ENCODE assay signal across 1 cellular context in genomic region chr2:84904151-84904550, GRCh38.
TF ChIP-seq lines count a peak whose summit lies in the region.

No MANE protein-coding gene starts in this region.

TF ChIP-seq in A549, 52 proteins besides CTCF, POLR2A, EP300 and RAD21 (continued from another document):
- TF ChIP-seq, protein P1, sequence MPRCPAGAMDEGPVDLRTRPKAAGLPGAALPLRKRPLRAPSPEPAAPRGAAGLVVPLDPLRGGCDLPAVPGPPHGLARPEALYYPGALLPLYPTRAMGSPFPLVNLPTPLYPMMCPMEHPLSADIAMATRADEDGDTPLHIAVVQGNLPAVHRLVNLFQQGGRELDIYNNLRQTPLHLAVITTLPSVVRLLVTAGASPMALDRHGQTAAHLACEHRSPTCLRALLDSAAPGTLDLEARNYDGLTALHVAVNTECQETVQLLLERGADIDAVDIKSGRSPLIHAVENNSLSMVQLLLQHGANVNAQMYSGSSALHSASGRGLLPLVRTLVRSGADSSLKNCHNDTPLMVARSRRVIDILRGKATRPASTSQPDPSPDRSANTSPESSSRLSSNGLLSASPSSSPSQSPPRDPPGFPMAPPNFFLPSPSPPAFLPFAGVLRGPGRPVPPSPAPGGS (IDR thresholded peaks at IDR 0.05): no peak
- TF ChIP-seq FOSL2 (IDR thresholded peaks at IDR 0.05) (no peak), FOSL2 (CRISPR knock-in tag; IDR thresholded peaks at IDR 0.05) (no peak), FOXS1 (CRISPR knock-in tag; IDR thresholded peaks at IDR 0.05) (no peak), E2F6 (IDR thresholded peaks at IDR 0.05; ENCODE audit: borderline replicate concordance, low read depth) (no peak), JUN (IDR thresholded peaks at IDR 0.05) (no peak), RFX5 (IDR thresholded peaks at IDR 0.05) (no peak), MAZ (IDR thresholded peaks at IDR 0.05; ENCODE audit: borderline replicate concordance, low read depth, low read length) (no peak), ZSCAN20 (CRISPR knock-in tag; IDR thresholded peaks at IDR 0.05) (no peak)
